In the genomic region with DNA sequence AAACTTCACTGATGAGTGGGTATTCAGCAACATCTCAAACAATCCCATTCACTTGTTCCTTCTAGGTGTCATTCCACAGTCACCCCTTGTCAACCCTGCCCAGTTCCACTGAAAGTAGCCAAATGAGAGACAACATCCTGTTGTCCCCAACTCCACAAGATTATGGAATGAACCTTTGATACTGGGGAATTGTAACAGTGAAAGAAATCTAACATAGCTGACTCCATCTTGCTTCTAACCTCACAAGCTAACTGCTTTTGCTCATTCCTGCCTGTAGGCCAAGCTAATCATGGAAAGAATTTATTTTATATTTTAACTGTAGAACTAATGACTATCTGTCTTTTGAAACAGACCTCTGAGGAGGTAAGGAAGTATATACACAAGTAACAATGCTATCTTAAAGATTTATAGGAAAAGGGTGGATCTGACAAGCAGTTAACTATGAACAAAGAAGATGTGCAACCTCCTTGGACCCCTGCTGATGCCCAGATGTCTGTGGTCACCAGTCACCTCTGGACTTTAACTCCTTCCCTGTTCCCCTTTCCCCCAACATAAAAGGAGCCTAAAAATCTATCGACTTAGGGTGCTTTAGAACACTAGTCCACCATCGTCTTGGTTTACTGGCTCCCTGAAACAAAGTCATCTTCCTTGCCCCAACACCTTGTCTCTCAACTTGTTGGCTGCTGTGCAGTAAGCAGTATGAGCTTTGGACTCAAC, we compare ENCODE assay signal across 1 cellular context.
TF ChIP-seq lines count a peak whose summit lies in the region.

No MANE protein-coding gene starts in this region.

TF ChIP-seq in K562, 482 proteins besides CTCF, POLR2A, EP300 and RAD21 (continued from another document):
- TF ChIP-seq, protein P1, sequence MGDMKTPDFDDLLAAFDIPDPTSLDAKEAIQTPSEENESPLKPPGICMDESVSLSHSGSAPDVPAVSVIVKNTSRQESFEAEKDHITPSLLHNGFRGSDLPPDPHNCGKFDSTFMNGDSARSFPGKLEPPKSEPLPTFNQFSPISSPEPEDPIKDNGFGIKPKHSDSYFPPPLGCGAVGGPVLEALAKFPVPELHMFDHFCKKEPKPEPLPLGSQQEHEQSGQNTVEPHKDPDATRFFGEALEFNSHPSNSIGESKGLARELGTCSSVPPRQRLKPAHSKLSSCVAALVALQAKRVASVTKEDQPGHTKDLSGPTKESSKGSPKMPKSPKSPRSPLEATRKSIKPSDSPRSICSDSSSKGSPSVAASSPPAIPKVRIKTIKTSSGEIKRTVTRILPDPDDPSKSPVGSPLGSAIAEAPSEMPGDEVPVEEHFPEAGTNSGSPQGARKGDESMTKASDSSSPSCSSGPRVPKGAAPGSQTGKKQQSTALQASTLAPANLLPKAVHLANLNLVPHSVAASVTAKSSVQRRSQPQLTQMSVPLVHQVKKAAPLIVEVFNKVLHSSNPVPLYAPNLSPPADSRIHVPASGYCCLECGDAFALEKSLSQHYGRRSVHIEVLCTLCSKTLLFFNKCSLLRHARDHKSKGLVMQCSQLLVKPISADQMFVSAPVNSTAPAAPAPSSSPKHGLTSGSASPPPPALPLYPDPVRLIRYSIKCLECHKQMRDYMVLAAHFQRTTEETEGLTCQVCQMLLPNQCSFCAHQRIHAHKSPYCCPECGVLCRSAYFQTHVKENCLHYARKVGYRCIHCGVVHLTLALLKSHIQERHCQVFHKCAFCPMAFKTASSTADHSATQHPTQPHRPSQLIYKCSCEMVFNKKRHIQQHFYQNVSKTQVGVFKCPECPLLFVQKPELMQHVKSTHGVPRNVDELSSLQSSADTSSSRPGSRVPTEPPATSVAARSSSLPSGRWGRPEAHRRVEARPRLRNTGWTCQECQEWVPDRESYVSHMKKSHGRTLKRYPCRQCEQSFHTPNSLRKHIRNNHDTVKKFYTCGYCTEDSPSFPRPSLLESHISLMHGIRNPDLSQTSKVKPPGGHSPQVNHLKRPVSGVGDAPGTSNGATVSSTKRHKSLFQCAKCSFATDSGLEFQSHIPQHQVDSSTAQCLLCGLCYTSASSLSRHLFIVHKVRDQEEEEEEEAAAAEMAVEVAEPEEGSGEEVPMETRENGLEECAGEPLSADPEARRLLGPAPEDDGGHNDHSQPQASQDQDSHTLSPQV (IDR thresholded peaks at IDR 0.05), result peak; percentile 46
- TF ChIP-seq KDM5B (IDR thresholded peaks at IDR 0.05; ENCODE audit: insufficient replicate concordance, low read depth, low read length) (no peak), ZNF707 (CRISPR knock-in tag; conservative IDR thresholded peaks at IDR 0.05) (no peak), ZNF766 (CRISPR knock-in tag; conservative IDR thresholded peaks at IDR 0.05) (0 out of 2 replicates have a peak, but pooled peaks have one; percentile 23), PTTG1 (tag; IDR thresholded peaks at IDR 0.05; ENCODE audit: low read depth) (peak; percentile 63), ZNF316 (IDR thresholded peaks at IDR 0.05) (no peak), HDAC1 (IDR thresholded peaks at IDR 0.05) (no peak), ZBTB17 (CRISPR knock-in tag; IDR thresholded peaks at IDR 0.05) (0 out of 2 replicates have a peak, but pooled peaks have one; percentile 33), PRPF4 (IDR thresholded peaks at IDR 0.05; ENCODE audit: insufficient read depth, low read depth, low read length, poor library complexity, severe bottlenecking) (no peak), CEBPB (tag; IDR thresholded peaks at IDR 0.05) (no peak), NR2C1 (IDR thresholded peaks at IDR 0.05) (no peak), NR2C1 (tag; IDR thresholded peaks at IDR 0.05) (0 out of 2 replicates have a peak, but pooled peaks have one; percentile 38), ZNF668 (CRISPR knock-in tag; IDR thresholded peaks at IDR 0.05) (no peak), FOSL1 (tag; conservative IDR thresholded peaks at IDR 0.05) (no peak)
- TF ChIP-seq, protein P2, sequence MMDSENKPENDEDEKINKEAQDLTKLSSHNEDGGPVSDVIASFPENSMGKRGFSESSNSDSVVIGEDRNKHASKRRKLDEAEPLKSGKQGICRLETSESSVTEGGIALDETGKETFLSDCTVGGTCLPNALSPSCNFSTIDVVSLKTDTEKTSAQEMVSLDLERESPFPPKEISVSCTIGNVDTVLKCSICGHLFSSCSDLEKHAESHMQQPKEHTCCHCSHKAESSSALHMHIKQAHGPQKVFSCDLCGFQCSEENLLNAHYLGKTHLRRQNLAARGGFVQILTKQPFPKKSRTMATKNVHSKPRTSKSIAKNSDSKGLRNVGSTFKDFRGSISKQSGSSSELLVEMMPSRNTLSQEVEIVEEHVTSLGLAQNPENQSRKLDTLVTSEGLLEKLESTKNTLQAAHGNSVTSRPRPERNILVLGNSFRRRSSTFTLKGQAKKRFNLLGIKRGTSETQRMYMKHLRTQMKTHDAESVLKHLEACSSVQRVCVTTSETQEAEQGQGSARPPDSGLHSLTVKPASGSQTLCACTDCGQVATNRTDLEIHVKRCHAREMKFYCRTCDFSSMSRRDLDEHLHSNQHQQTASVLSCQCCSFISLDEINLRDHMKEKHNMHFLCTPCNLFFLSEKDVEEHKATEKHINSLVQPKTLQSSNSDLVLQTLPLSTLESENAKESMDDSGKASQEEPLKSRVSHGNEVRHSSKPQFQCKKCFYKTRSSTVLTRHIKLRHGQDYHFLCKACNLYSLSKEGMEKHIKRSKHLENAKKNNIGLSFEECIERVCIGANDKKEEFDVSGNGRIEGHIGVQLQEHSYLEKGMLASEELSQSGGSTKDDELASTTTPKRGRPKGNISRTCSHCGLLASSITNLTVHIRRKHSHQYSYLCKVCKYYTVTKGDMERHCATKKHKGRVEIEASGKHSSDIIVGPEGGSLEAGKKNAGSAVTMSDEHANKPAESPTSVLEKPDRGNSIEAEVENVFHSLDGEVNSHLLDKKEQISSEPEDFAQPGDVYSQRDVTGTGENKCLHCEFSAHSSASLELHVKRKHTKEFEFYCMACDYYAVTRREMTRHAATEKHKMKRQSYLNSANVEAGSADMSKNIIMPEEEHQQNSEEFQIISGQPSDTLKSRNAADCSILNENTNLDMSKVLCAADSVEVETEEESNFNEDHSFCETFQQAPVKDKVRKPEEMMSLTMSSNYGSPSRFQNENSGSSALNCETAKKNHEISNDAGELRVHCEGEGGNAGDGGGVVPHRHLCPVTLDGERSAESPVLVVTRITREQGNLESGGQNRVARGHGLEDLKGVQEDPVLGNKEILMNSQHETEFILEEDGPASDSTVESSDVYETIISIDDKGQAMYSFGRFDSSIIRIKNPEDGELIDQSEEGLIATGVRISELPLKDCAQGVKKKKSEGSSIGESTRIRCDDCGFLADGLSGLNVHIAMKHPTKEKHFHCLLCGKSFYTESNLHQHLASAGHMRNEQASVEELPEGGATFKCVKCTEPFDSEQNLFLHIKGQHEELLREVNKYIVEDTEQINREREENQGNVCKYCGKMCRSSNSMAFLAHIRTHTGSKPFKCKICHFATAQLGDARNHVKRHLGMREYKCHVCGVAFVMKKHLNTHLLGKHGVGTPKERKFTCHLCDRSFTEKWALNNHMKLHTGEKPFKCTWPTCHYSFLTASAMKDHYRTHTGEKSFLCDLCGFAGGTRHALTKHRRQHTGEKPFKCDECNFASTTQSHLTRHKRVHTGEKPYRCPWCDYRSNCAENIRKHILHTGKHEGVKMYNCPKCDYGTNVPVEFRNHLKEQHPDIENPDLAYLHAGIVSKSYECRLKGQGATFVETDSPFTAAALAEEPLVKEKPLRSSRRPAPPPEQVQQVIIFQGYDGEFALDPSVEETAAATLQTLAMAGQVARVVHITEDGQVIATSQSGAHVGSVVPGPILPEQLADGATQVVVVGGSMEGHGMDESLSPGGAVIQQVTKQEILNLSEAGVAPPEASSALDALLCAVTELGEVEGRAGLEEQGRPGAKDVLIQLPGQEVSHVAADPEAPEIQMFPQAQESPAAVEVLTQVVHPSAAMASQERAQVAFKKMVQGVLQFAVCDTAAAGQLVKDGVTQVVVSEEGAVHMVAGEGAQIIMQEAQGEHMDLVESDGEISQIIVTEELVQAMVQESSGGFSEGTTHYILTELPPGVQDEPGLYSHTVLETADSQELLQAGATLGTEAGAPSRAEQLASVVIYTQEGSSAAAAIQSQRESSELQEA (IDR thresholded peaks at IDR 0.05; ENCODE audit: low read depth), result no peak
- TF ChIP-seq, protein P3, sequence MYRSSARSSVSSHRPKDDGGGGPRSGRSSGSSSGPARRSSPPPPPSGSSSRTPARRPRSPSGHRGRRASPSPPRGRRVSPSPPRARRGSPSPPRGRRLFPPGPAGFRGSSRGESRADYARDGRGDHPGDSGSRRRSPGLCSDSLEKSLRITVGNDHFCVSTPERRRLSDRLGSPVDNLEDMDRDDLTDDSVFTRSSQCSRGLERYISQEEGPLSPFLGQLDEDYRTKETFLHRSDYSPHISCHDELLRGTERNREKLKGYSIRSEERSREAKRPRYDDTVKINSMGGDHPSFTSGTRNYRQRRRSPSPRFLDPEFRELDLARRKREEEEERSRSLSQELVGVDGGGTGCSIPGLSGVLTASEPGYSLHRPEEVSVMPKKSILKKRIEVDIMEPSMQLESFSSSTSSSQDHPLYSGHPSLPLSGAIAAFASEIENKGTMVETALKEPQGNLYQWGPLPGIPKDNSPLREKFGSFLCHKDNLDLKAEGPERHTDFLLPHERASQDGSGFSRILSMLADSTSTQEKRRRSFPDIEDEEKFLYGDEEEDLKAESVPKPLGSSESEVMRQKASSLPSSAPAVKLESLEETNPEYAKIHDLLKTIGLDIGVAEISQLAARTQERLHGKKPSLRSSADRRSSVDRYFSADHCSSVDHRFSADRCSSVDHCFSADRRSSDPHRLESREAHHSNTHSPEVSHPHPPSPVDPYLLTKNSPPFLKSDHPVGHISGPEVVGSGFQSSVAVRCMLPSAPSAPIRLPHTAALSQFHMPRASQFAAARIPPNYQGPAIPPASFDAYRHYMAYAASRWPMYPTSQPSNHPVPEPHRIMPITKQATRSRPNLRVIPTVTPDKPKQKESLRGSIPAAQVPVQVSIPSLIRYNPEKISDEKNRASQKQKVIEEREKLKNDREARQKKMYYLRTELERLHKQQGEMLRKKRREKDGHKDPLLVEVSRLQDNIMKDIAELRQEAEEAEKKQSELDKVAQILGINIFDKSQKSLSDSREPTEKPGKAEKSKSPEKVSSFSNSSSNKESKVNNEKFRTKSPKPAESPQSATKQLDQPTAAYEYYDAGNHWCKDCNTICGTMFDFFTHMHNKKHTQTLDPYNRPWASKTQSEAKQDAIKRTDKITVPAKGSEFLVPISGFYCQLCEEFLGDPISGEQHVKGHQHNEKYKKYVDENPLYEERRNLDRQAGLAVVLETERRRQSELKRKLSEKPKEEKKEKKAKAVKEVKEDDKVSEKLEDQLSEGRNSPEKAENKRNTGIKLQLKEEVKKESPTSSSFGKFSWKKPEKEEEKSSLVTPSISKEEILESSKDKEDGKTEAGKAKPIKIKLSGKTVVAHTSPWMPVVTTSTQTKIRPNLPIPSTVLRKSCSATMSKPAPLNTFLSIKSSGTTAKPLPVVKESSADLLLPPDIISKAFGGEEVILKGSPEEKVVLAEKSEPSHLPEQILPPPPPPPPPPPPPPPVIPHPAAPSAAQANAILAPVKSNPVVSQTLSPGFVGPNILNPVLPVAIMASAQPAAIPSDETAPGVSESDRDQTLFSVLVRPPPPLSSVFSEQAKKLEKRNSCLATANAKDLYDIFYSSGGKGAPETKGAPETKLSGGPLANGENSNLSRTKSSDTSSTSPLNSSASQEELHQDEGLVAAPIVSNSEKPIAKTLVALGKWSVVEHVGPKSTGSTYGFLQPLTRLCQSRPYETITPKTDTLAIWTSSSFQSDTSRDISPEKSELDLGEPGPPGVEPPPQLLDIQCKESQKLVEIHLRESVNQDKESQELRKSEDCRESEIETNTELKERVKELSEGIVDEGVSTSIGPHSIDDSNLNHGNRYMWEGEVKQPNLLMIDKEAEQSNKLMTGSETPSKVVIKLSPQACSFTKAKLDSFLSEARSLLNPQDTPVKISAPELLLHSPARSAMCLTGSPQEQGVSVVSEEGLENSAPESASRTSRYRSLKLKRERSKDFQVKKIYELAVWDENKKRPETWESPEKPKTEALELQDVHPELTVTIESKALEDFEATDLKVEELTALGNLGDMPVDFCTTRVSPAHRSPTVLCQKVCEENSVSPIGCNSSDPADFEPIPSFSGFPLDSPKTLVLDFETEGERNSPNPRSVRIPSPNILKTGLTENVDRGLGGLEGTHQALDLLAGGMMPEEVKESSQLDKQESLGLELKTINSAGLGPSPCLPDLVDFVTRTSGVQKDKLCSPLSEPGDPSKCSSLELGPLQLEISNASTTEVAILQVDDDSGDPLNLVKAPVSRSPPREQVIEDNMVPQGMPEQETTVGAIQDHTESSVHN (IDR thresholded peaks at IDR 0.05; ENCODE audit: borderline replicate concordance in 1 of 2, low read depth in 1 of 2), result no peak
